ENCODE assay signal across 8 cellular contexts in genomic region chr11:57530215-57530595, GRCh38. TPM values are rescaled to one million over a fixed set of nuclear protein-coding genes. Genes with fewer than 3 reads are reported as not detected.
DNase-seq lines count a peak whose midpoint lies in the region; ATAC-seq and TF ChIP-seq lines count a peak whose summit lies in the region.

No MANE protein-coding gene starts in this region.

- no peak for TF ChIP-seq EP300 in suprapubic skin (IDR thresholded peaks at IDR 0.05)

- DNase-seq in A673 (ENCODE audit: low spot score) = no peak
- DNase-seq in activated naive CD8-positive, alpha-beta T cell treated with anti-CD3 and anti-CD28 coated beads, Interleukin-2, amount 50 U/mL, for 24 hours = peak; percentile 11
- DNase-seq in kidney epithelial cell (ENCODE audit: low read depth) = no peak
- no peak for DNase-seq in suprapubic skin (ENCODE audit: low spot score in 2 of 2)
- no peak for DNase-seq in HCEC 1CT
- no peak for DNase-seq in occipital lobe (lab: John Stamatoyannopoulos, UW)
- no peak for DNase-seq in erythroblast (lab: John Stamatoyannopoulos, UW)

- no peaks in the 10 kb centered on the region for H3K9me3 Mint-ChIP-seq in activated naive CD8-positive, alpha-beta T cell treated with anti-CD3 and anti-CD28 coated beads, Interleukin-2, amount 50 U/mL, for 24 hours

- H3K4me1 ChIP-seq in A673 (ENCODE audit: insufficient read depth, low read length, poor library complexity, severe bottlenecking) = peaks cover 12% of the 10 kb centered on the region
- H3K4me1 ChIP-seq in HEK293 (ENCODE audit: control insufficient read depth, insufficient read depth, low read length) = no peaks in the 10 kb centered on the region
- peaks cover 20% of the 10 kb centered on the region for H3K4me1 ChIP-seq in suprapubic skin

- H3K27me3 Mint-ChIP-seq in activated naive CD8-positive, alpha-beta T cell treated with anti-CD3 and anti-CD28 coated beads, Interleukin-2, amount 50 U/mL, for 24 hours = no peaks in the 10 kb centered on the region

- H3K4me1 Mint-ChIP-seq in activated naive CD8-positive, alpha-beta T cell treated with anti-CD3 and anti-CD28 coated beads, Interleukin-2, amount 50 U/mL, for 24 hours = peaks cover 30% of the 10 kb centered on the region

- H3K4me3 ChIP-seq in A673 (ENCODE audit: low read depth, low read length, poor library complexity, severe bottlenecking) (peak overlapping the region; percentile 95), HEK293 (ENCODE audit: low read depth, low read length) (peak overlapping the region; percentile 94), kidney epithelial cell (ENCODE audit: low read depth, low read length) (peak overlapping the region; percentile 71), suprapubic skin (peak overlapping the region; percentile 80)

- WGBS in suprapubic skin = 4% methylated on average over 5 of the region's 17 CpGs

- H3K4me3 Mint-ChIP-seq in activated naive CD8-positive, alpha-beta T cell treated with anti-CD3 and anti-CD28 coated beads, Interleukin-2, amount 50 U/mL, for 24 hours = peak overlapping the region; percentile 88

- H3K27me3 ChIP-seq in A673 (replicated peaks; ENCODE audit: insufficient read depth, low read depth, low read length, poor library complexity) (no peaks in the 10 kb centered on the region), kidney epithelial cell (ENCODE audit: control insufficient read depth, insufficient read depth, low read length) (no peaks in the 10 kb centered on the region), suprapubic skin (no peaks in the 10 kb centered on the region)

- H3K36me3 Mint-ChIP-seq in activated naive CD8-positive, alpha-beta T cell treated with anti-CD3 and anti-CD28 coated beads, Interleukin-2, amount 50 U/mL, for 24 hours (ENCODE audit: low read depth) = peaks cover 27% of the 10 kb centered on the region

- TF ChIP-seq CTCF in A673 (conservative IDR thresholded peaks at IDR 0.05; ENCODE audit: low read depth, low read length) (no peak), HEK293 (tag by site-specific recombination; IDR thresholded peaks at IDR 0.05) (no peak), kidney epithelial cell (IDR thresholded peaks at IDR 0.05; ENCODE audit: insufficient read depth, low read length, poor library complexity, severe bottlenecking) (no peak), suprapubic skin (IDR thresholded peaks at IDR 0.05) (no peak)

- H3K9me3 ChIP-seq in A673 (ENCODE audit: low read depth, low read length, poor library complexity, severe bottlenecking) (no peaks in the 10 kb centered on the region), HEK293 (ENCODE audit: control insufficient read depth, insufficient read depth, low read depth, low read length) (no peaks in the 10 kb centered on the region), suprapubic skin (no peaks in the 10 kb centered on the region)

- intact Hi-C loops in A673 (cut with micrococcal nuclease; ENCODE audit: unreplicated experiment) = no loop called here

- TF ChIP-seq POLR2A in suprapubic skin (IDR thresholded peaks at IDR 0.05) = no peak
- no peak for TF ChIP-seq POLR2A in erythroblast (IDR thresholded peaks at IDR 0.05; ENCODE audit: low read length)

- CTCF ChIA-PET in A673 (lab: Charles Lee) (interaction anchor here (1.0 kb wide), 1 partner anchor 38 kb away, joined by 3 read pairs; no protein-coding TSS in a partner anchor), HEK293 (lab: Yijun Ruan, JAX) (interaction anchor here (0.9 to 12.7 kb wide), 4 partner anchors 38 to 113 kb away, joined by 3 to 218 read pairs (median 124); partner anchors contain the start of gene RTN4RL2)

- H3K36me3 ChIP-seq in A673 (ENCODE audit: insufficient read depth, low read length, poor library complexity, severe bottlenecking) (peaks cover 11% of the 10 kb centered on the region), HEK293 (ENCODE audit: control insufficient read depth in 2 of 2, insufficient read depth in 1 of 2, low read length in 2 of 2) (peaks cover 0 to 23% of the 10 kb centered on the region in 2 experiments; a peak in 1 of 3 replicates), kidney epithelial cell (ENCODE audit: control insufficient read depth, insufficient read depth, low read length) (peaks cover 1% of the 10 kb centered on the region), suprapubic skin (peaks cover 4% of the 10 kb centered on the region)

- peak overlapping the region; percentile 94 for H3K27ac Mint-ChIP-seq in activated naive CD8-positive, alpha-beta T cell treated with anti-CD3 and anti-CD28 coated beads, Interleukin-2, amount 50 U/mL, for 24 hours

- no peak for ATAC-seq in activated naive CD8-positive, alpha-beta T cell treated with anti-CD3 and anti-CD28 coated beads, Interleukin-2, amount 50 U/mL, for 24 hours

- POLR2A ChIA-PET in A673 (lab: Charles Lee; ENCODE audit: low non-redundant PET) = no interaction called here
- POLR2A ChIA-PET in HEK293 (lab: Yijun Ruan, JAX) = interaction anchor here (1.1 to 2.1 kb wide), 3 partner anchors 12 to 110 kb away, joined by 3 to 6 read pairs (median 3); partner anchors contain the start of gene RTN4RL2

- H3K27ac ChIP-seq in A673 (ENCODE audit: low read depth, low read length, poor library complexity, severe bottlenecking) (peak overlapping the region; percentile 83), HEK293 (ENCODE audit: extremely low read depth, low read depth, low read length) (no peak overlapping the region), suprapubic skin (peak overlapping the region; percentile 76)

- BruUV-seq in A673 (replicated peaks; lab: Mats Ljungman, UMichigan) = no TSS peak

TF ChIP-seq in HEK293, 187 proteins besides CTCF, POLR2A, EP300 and RAD21:
- no peak for TF ChIP-seq ZNF837 (tag by site-specific recombination; IDR thresholded peaks at IDR 0.05)
- TF ChIP-seq ZBTB20 (tag by site-specific recombination; IDR thresholded peaks at IDR 0.05) = peak; percentile 62
- no peak for TF ChIP-seq MEIS1 (CRISPR knock-in tag; IDR thresholded peaks at IDR 0.05; ENCODE audit: borderline replicate concordance)
- TF ChIP-seq ZBTB26 (tag by site-specific recombination; optimal IDR thresholded peaks at IDR 0.05) = peak; percentile 10
- TF ChIP-seq ZSCAN5A (tag by site-specific recombination; IDR thresholded peaks at IDR 0.05) = peak; percentile 65; the same call in 1 of the 2 replicates

RNA-seq across cellular contexts. Expression of gene TIMM10, which starts 0.3 kb away (rescaled TPM):
- total RNA-seq in A673 (2021) (165 and 176 TPM in 2 replicates), kidney epithelial cell (49.6 and 66.4 TPM in 2 replicates), suprapubic skin (10 to 100 TPM; 26.2 to 43.0 (median 40.1) TPM), occipital lobe (33.1 TPM)

RNA-seq across cellular contexts. Expression of gene SMTNL1, which starts 7.2 kb away (rescaled TPM):
- total RNA-seq in A673 (2021) (not detected in 2 replicates), kidney epithelial cell (not detected in 2 replicates), suprapubic skin (not detected), occipital lobe (not detected)

RNA-seq across cellular contexts. Expression of gene SLC43A1, which starts 14.7 kb away (rescaled TPM):
- total RNA-seq in A673 (2021) (18.4 and 20.5 TPM in 2 replicates), kidney epithelial cell (12.5 and 16.7 TPM in 2 replicates), suprapubic skin (10 to 100 TPM; 13.8 to 48.8 (median 22.3) TPM), occipital lobe (0.94 TPM)

RNA-seq across cellular contexts. Expression of gene UBE2L6, which starts 37.3 kb away (rescaled TPM):
- total RNA-seq in A673 (2021) (30.4 and 38.8 TPM in 2 replicates), kidney epithelial cell (44.0 and 47.1 TPM in 2 replicates), suprapubic skin (10 to 100 TPM; 14.2 to 32.4 (median 25.5) TPM), occipital lobe (46.6 TPM)
